27 cellular contexts compared by ENCODE assay signal in the genomic region with DNA sequence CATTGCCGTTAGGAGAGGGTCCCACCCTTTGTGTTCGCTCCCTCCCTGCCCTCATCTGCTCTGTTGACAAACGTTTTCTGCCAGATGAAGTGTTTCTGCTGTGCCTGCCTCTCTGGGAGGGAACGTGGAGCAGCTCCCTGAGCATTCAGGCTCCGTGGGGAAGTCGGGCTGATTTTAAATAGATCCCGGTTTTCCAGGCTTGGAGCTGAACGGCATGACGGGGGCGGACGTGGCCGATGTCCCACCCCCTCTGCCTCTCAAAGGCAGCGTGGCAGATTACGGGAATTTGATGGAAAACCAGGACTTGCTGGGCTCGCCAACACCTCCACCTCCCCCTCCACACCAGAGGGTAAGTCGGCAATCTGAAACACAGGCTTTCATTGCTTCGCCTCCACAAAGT.
"Had no signal": no experiment of that assay in that cellular context is flagged by ENCODE, and none has a peak within 500 bp of the region (broad histone marks: within the 10 kb centered on the region; RNA-seq: fewer than 3 reads in every experiment).

No MANE protein-coding gene starts in this region.

- H3K36me3 Mint-ChIP-seq: naive thymus-derived CD4-positive, alpha-beta T cell; natural killer cell treated with Interleukin-12 subunit alpha and Interleukin-12 subunit beta and Interleukin-15 and Interleukin-18, amount 100 ng/mL, for 72 hours; stimulated activated memory B cell treated with anti-CD40 and anti-IgM and Interleukin-4, amounts not matched to agents 10 μg/mL and 1 μg/mL and 100 μg/mL, for 72 hours had no signal

- H3K4me3 ChIP-seq: heart right ventricle, hepatocyte, left lung, lower lobe of right lung, mucosa of descending colon, ovary, spleen, tibial nerve, vagina had no signal

- H3K9me3 Mint-ChIP-seq: naive thymus-derived CD4-positive, alpha-beta T cell; natural killer cell treated with Interleukin-12 subunit alpha and Interleukin-12 subunit beta and Interleukin-15 and Interleukin-18, amount 100 ng/mL, for 72 hours; stimulated activated memory B cell treated with anti-CD40 and anti-IgM and Interleukin-4, amounts not matched to agents 10 μg/mL and 1 μg/mL and 100 μg/mL, for 72 hours; stimulated activated naive CD8-positive, alpha-beta T cell treated with anti-CD3 and anti-CD28 coated beads, Interleukin-15, amount 100 ng/mL, for 72 hours; type B pancreatic cell had no signal

- H3K27ac Mint-ChIP-seq: naive thymus-derived CD4-positive, alpha-beta T cell; natural killer cell treated with Interleukin-12 subunit alpha and Interleukin-12 subunit beta and Interleukin-15 and Interleukin-18, amount 100 ng/mL, for 72 hours; progenitor cell of endocrine pancreas; stimulated activated memory B cell treated with anti-CD40 and anti-IgM and Interleukin-4, amounts not matched to agents 10 μg/mL and 1 μg/mL and 100 μg/mL, for 72 hours; stimulated activated naive CD8-positive, alpha-beta T cell treated with anti-CD3 and anti-CD28 coated beads, Interleukin-15, amount 100 ng/mL, for 72 hours; type B pancreatic cell had no signal

- H3K9me3 ChIP-seq: heart right ventricle, left lung, lower lobe of right lung, mucosa of descending colon, ovary, spleen, tibial nerve, vagina had no signal

- H3K4me1 Mint-ChIP-seq: naive thymus-derived CD4-positive, alpha-beta T cell; stimulated activated memory B cell treated with anti-CD40 and anti-IgM and Interleukin-4, amounts not matched to agents 10 μg/mL and 1 μg/mL and 100 μg/mL, for 72 hours; stimulated activated naive CD8-positive, alpha-beta T cell treated with anti-CD3 and anti-CD28 coated beads, Interleukin-15, amount 100 ng/mL, for 72 hours had no signal

- H3K4me2 ChIP-seq: hepatocyte had no signal

- H3K27ac ChIP-seq: heart right ventricle, hepatocyte, left lung, lower lobe of right lung, ovary, spleen, tibial nerve, vagina had no signal

- DNase-seq: heart right ventricle; kidney; left colon; left lung; lower lobe of right lung; mammary epithelial cell; mesenchymal stem cell; midbrain; mucosa of descending colon; naive thymus-derived CD4-positive, alpha-beta T cell; ovary; retina; right cardiac atrium; small intestine; spleen; stimulated activated CD4-positive, alpha-beta T cell treated with anti-CD3 and anti-CD28 coated beads, Interleukin-4, amount 100 ng/mL, for 24 hours; stimulated activated CD8-positive, alpha-beta memory T cell treated with anti-CD3 and anti-CD28 coated beads, Interleukin-4, amount 100 ng/mL, for 48 hours; stimulated activated naive CD4-positive, alpha-beta T cell treated with Interleukin-2 at 50 U/mL for 16 hours; stimulated activated naive CD8-positive, alpha-beta T cell treated with anti-CD3 and anti-CD28 coated beads, Interleukin-15, amount 100 ng/mL, for 72 hours; substantia nigra had no signal

- H3K4me1 ChIP-seq: heart right ventricle, left lung, lower lobe of right lung, spleen, tibial nerve, vagina had no signal

- H3K36me3 ChIP-seq: ovary had no signal

- H3K4me3 Mint-ChIP-seq: naive thymus-derived CD4-positive, alpha-beta T cell; natural killer cell treated with Interleukin-12 subunit alpha and Interleukin-12 subunit beta and Interleukin-15 and Interleukin-18, amount 100 ng/mL, for 72 hours; stimulated activated memory B cell treated with anti-CD40 and anti-IgM and Interleukin-4, amounts not matched to agents 10 μg/mL and 1 μg/mL and 100 μg/mL, for 72 hours; stimulated activated naive CD8-positive, alpha-beta T cell treated with anti-CD3 and anti-CD28 coated beads, Interleukin-15, amount 100 ng/mL, for 72 hours; type B pancreatic cell had no signal

- H3K27me3 Mint-ChIP-seq: natural killer cell treated with Interleukin-12 subunit alpha and Interleukin-12 subunit beta and Interleukin-15 and Interleukin-18, amount 100 ng/mL, for 72 hours; progenitor cell of endocrine pancreas; stimulated activated memory B cell treated with anti-CD40 and anti-IgM and Interleukin-4, amounts not matched to agents 10 μg/mL and 1 μg/mL and 100 μg/mL, for 72 hours; stimulated activated naive CD8-positive, alpha-beta T cell treated with anti-CD3 and anti-CD28 coated beads, Interleukin-15, amount 100 ng/mL, for 72 hours; type B pancreatic cell had no signal

- H3K79me2 ChIP-seq: hepatocyte had no signal

- H3K27me3 ChIP-seq: heart right ventricle, hepatocyte, left lung, ovary, spleen, tibial nerve, vagina had no signal
